18 cellular contexts compared by ENCODE assay signal in the genomic region with DNA sequence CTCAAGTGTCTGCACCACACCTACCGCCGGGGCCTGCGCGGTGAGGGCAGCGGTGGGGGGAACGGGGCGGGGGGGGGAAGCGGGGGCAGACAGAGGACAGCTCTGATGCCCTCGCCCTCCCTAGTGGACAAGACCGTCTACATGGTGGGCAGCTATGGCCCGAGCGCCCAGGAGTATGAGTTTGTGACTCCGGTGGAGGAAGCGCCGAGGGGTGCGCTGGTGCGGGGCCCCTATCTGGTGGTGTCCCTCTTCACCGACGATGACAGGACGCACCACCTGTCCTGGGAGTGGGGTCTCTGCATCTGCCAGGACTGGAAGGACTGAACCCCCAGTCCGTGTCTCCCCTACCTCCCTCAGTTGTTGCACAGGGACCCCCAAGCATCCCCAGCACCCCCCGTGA. TPM values are rescaled to one million over a fixed set of nuclear protein-coding genes. Genes with fewer than 3 reads are reported as not detected.
DNase-seq lines count a peak whose midpoint lies in the region; ATAC-seq and TF ChIP-seq lines count a peak whose summit lies in the region.
"Had no signal": no experiment of that assay in that cellular context is flagged by ENCODE, and none has a peak within 500 bp of the region (broad histone marks: within the 10 kb centered on the region; RNA-seq: fewer than 3 reads in every experiment).

No MANE protein-coding gene starts in this region.

- H3K27me3 ChIP-seq in body of pancreas, result no peaks in the 10 kb centered on the region
- peaks cover 0 to 40% (median 26%) of the 10 kb centered on the region in 3 donors for H3K27me3 ChIP-seq in stomach

- DNase-seq in DMS53 (lab: John Stamatoyannopoulos, UW) (peak; percentile 22), DMS53 treated with DMSO at 0.1 percent for 48 hours (lab: John Stamatoyannopoulos, UW; ENCODE audit: unreplicated experiment) (no peak), body of pancreas (peak in 1 of 4 donors; percentile 42), stomach (no peak), NCI-H345 (lab: John Stamatoyannopoulos, UW) (no peak)
- DNase-seq: AML-193; Calu3; CD4-positive, alpha-beta memory T cell; GM23248; KG1 had no signal

- peak overlapping the region; percentile 82 to 90 (median 87) for H3K27ac ChIP-seq in body of pancreas
- peak overlapping the region; percentile 34 to 68 (median 59) for H3K27ac ChIP-seq in stomach
- H3K27ac ChIP-seq: 22Rv1, A549, BLaER1, GM23248 had no signal

- H3K36me3 ChIP-seq in body of pancreas (replicated peaks in 1 of 2; ENCODE audit: insufficient read depth in 1 of 2, low read depth in 2 of 2), result no peaks in the 10 kb centered on the region
- peaks cover 0 to 22% (median 10%) of the 10 kb centered on the region in 4 donors for H3K36me3 ChIP-seq in stomach

- TF ChIP-seq EP300 in stomach (IDR thresholded peaks at IDR 0.05), result no peak

- TF ChIP-seq CTCF in body of pancreas (IDR thresholded peaks at IDR 0.05), result no peak
- no peak for TF ChIP-seq CTCF in stomach (IDR thresholded peaks at IDR 0.05)

- H3K4me3 ChIP-seq in body of pancreas, result no peak overlapping the region
- H3K4me3 ChIP-seq in stomach, result peak overlapping the region in 1 of 4 donors; percentile 36
- H3K4me3 ChIP-seq: A549, BLaER1, GM23248, HAP-1 had no signal

- WGBS in body of pancreas, 2 donors, result 29 to 32% methylated on average over 6 to 11 of the region's 22 CpGs
- WGBS in stomach, 5 donors, result 74 to 79% (median 78%) methylated on average over 7 to 22 of the region's 22 CpGs

- ATAC-seq in body of pancreas (peak; percentile 15), HG03442 (IDR thresholded peaks at IDR 0.05; ENCODE audit: unreplicated experiment) (no peak)

- no peaks in the 10 kb centered on the region for H3K9me3 ChIP-seq in body of pancreas
- H3K9me3 ChIP-seq in stomach, result no peaks in the 10 kb centered on the region
- H3K9me3 ChIP-seq: A549, HAP-1 had no signal

- H3K4me1 ChIP-seq in body of pancreas (peaks cover 46% of the 10 kb centered on the region), stomach (peaks cover 8 to 61% (median 36%) of the 10 kb centered on the region in 4 donors)

- intact Hi-C loops in body of pancreas (cut with DNase I), result no loop called here
- intact Hi-C loops in stomach (cut with DNase I; ENCODE audit: low total_unique reads), result no loop called here

- TF ChIP-seq POLR2A in body of pancreas (IDR thresholded peaks at IDR 0.05) (no peak), stomach (IDR thresholded peaks at IDR 0.05) (no peak)

RNA-seq across cellular contexts. Expression of a gene that starts 0.5 kb away (rescaled TPM):
- total RNA-seq in body of pancreas (1,000 to 10,000 TPM in 1 of 2 donors, 100 to 1,000 TPM in 1; 517 to 2,271 TPM), stomach (100 to 1,000 TPM in 1 of 5 donors, 10 to 100 TPM in 3, not detected in 1; 32.3 to 118 (median 65.1) TPM)
- 100 to 1,000 TPM; 142 to 932 (median 584) TPM for polyA plus RNA-seq in stomach
- total RNA-seq: Calu3; CD4-positive, alpha-beta memory T cell; GM23248; H4 had no signal
- polyA plus RNA-seq: CD14-positive monocyte; CD4-positive, alpha-beta memory T cell; GM23248; IgD-negative memory B cell had no signal

RNA-seq across cellular contexts. Expression of a gene that starts 2.1 kb away (rescaled TPM):
- total RNA-seq in body of pancreas (100 to 1,000 TPM; 102 to 140 TPM), stomach (10 to 100 TPM in 2 of 5 donors, 1 to 10 TPM in 2, not detected in 1; 3.1 to 39.7 (median 11.0) TPM)
- 10 to 100 TPM in 1 of 3 donors, 1 to 10 TPM in 2; 5.2 to 50.4 (median 9.6) TPM for polyA plus RNA-seq in stomach
- total RNA-seq: Calu3, H4 had no signal
- polyA plus RNA-seq: CD14-positive monocyte; CD4-positive, alpha-beta memory T cell; IgD-negative memory B cell had no signal

RNA-seq across cellular contexts. Expression of a gene that starts 6.7 kb away (rescaled TPM):
- total RNA-seq in body of pancreas (10 to 100 TPM; 15.6 to 95.9 TPM), stomach (10 to 100 TPM in 2 of 5 donors, 1 to 10 TPM in 3; 2.6 to 24.6 (median 7.0) TPM)
- 10 to 100 TPM in 2 of 3 donors, 1 to 10 TPM in 1; 7.3 to 26.3 (median 11.9) TPM for polyA plus RNA-seq in stomach
- total RNA-seq: H4 had no signal
- polyA plus RNA-seq: CD14-positive monocyte; CD4-positive, alpha-beta memory T cell; IgD-negative memory B cell had no signal

RNA-seq across cellular contexts. Expression of a gene that starts 47.9 kb away (rescaled TPM):
- total RNA-seq in body of pancreas (10 to 100 TPM; 44.2 to 50.8 TPM), stomach (10 to 100 TPM; 14.6 to 87.2 (median 60.3) TPM)
- polyA plus RNA-seq in stomach, result 10 to 100 TPM; 13.1 to 34.9 (median 29.5) TPM

RNA-seq across cellular contexts. Expression of a gene that starts 53.2 kb away (rescaled TPM):
- total RNA-seq in body of pancreas (100 to 1,000 TPM; 106 to 162 TPM), stomach (100 to 1,000 TPM; 100 to 221 (median 121) TPM)
- polyA plus RNA-seq in stomach, result 100 to 1,000 TPM in 1 of 3 donors, 10 to 100 TPM in 2; 77.5 to 108 (median 82.2) TPM

Comparison
In these comparisons a context has a peak if more than half of its experiments do, and no peak if none do; other contexts are left out.
1. RNA of a gene that starts 0.5 kb away (total RNA-seq): 517 to 2,271 TPM in body of pancreas; 32.3 to 118 TPM in stomach; every median in the first group is over 4 times any median in the second.